22 cellular contexts compared by ENCODE assay signal in genomic region chr4:183634086-183634485, GRCh38. TPM values are rescaled to one million over a fixed set of nuclear protein-coding genes. Genes with fewer than 3 reads are reported as not detected.
DNase-seq lines count a peak whose midpoint lies in the region; ATAC-seq and TF ChIP-seq lines count a peak whose summit lies in the region.
"Had no signal": no experiment of that assay in that cellular context is flagged by ENCODE, and none has a peak within 500 bp of the region (broad histone marks: within the 10 kb centered on the region; RNA-seq: fewer than 3 reads in every experiment).

No MANE protein-coding gene starts in this region.

- H4K91ac ChIP-seq in IMR-90 (ENCODE audit: insufficient read depth, low read depth, low read length): peak overlapping the region; percentile 75

- in situ Hi-C loops in IMR-90 (cut with MboI; ENCODE audit: low sequenced_read_pairs): no loop called here

- peaks cover 19% of the 10 kb centered on the region for H3K4me1 ChIP-seq in IMR-90 (ENCODE audit: control insufficient read depth, insufficient read depth, low read length)
- peaks cover 11% of the 10 kb centered on the region for H3K4me1 ChIP-seq in testis

- H2BK5ac ChIP-seq in IMR-90 (ENCODE audit: low read depth, low read length, poor library complexity, severe bottlenecking): peak overlapping the region; percentile 65

- H3K18ac ChIP-seq in IMR-90 (ENCODE audit: low read depth, low read length): peak overlapping the region; percentile 42; the same call in 1 of the 2 replicates

- H2AFZ ChIP-seq in IMR-90 (replicated peaks; ENCODE audit: low read length, poor library complexity): peak overlapping the region; percentile 35

- no peak overlapping the region for H3K56ac ChIP-seq in IMR-90 (ENCODE audit: extremely low read depth, insufficient read depth, low read length)

- H3K79me1 ChIP-seq in IMR-90 (ENCODE audit: low read depth in 1 of 2, low read length in 2 of 2): no peaks in the 10 kb centered on the region

- peak overlapping the region; percentile 71; the same call in 1 of the 2 replicates for H2BK120ac ChIP-seq in IMR-90 (ENCODE audit: low read depth, low read length)

- ATAC-seq in IMR-90 (ENCODE audit: low read depth) (peak; percentile 4; the same call in 1 of the 2 replicates), HG03342 (IDR thresholded peaks at IDR 0.05; ENCODE audit: unreplicated experiment) (no peak)
- ATAC-seq: PC-3 had no signal

- 0 out of 2 replicates have a peak overlapping the region, but pooled peaks have one; percentile 19 for H3K4ac ChIP-seq in IMR-90 (ENCODE audit: low read depth, low read length)

- no peak overlapping the region for H3K4me2 ChIP-seq in IMR-90 (ENCODE audit: low read depth, low read length)

- no peak overlapping the region for H3K23ac ChIP-seq in IMR-90 (ENCODE audit: low read depth, low read length)

- no peak overlapping the region for H3K4me3 ChIP-seq in IMR-90 (ENCODE audit: insufficient read depth, low read depth, low read length)
- no peak overlapping the region for H3K4me3 ChIP-seq in testis
- H3K4me3 ChIP-seq: HAP-1, MG63 had no signal

- no peak for TF ChIP-seq CTCF in IMR-90 (conservative IDR thresholded peaks at IDR 0.05; ENCODE audit: low read depth, low read length)
- TF ChIP-seq CTCF in testis (IDR thresholded peaks at IDR 0.05): no peak

- no TSS peak for BruUV-seq in IMR-90 (replicated peaks; lab: Mats Ljungman, UMichigan)

- H3K9ac ChIP-seq in IMR-90 (ENCODE audit: low read depth, low read length): no peak overlapping the region

- peak overlapping the region in 1 of 2 experiments; percentile 75; a peak in 2 of 4 replicates for H4K8ac ChIP-seq in IMR-90 (ENCODE audit: low read depth in 2 of 2, low read length in 2 of 2)

- H3K9me3 ChIP-seq in IMR-90 (ENCODE audit: control insufficient read depth, insufficient read depth, low read length) (no peaks in the 10 kb centered on the region), testis (no peaks in the 10 kb centered on the region)
- H3K9me3 ChIP-seq: HAP-1, MG63 had no signal

- H2BK20ac ChIP-seq in IMR-90 (ENCODE audit: low read depth, low read length): peak overlapping the region; percentile 57; the same call in 1 of the 2 replicates

- peak; percentile 29 for DNase-seq in GM03348 (ENCODE audit: low spot score)
- peak; percentile 33 for DNase-seq in IMR-90
- DNase-seq in fibroblast of peridontal ligament (ENCODE audit: extremely low read depth): peak; percentile 42
- DNase-seq in testis: peak; percentile 21
- DNase-seq in NCI-H226: no peak
- DNase-seq in activated CD8-positive, alpha-beta memory T cell treated with anti-CD3 and anti-CD28 coated beads for 24 hours: no peak
- DNase-seq: C1 segment of cervical spinal cord; CD4-positive, alpha-beta memory T cell; COR-L47; DMS53; KBM-7; MG63; NCI-H1105 treated with DMSO at 0.1 percent for 48 hours; NCI-H146; NCI-H2029; NCI-H446 treated with DMSO at 0.1 percent for 48 hours; NCI-H526; NCI-H82; NK-92 treated with Interleukin-12 subunit alpha and Interleukin-12 subunit beta, amount 100 ng/mL, for 24 hours; PC-3 had no signal

- no peaks in the 10 kb centered on the region for H4K20me1 ChIP-seq in IMR-90 (ENCODE audit: insufficient read depth, low read length)

- dilution Hi-C loops in IMR-90 (cut with HindIII; ENCODE audit: low sequenced_read_pairs, unreplicated experiment): no loop called here

- TF ChIP-seq POLR2A in IMR-90 (IDR thresholded peaks at IDR 0.05; ENCODE audit: low read depth, low read length) (no peak), testis (IDR thresholded peaks at IDR 0.05) (no peak)

- peak overlapping the region; percentile 79; the same call in 1 of the 2 replicates for H3K27ac ChIP-seq in IMR-90 (ENCODE audit: insufficient read depth, low read length)
- H3K27ac ChIP-seq in testis: no peak overlapping the region

- H3K27me3 ChIP-seq in IMR-90 (ENCODE audit: control insufficient read depth, insufficient read depth, low read length) (no peaks in the 10 kb centered on the region), testis (no peaks in the 10 kb centered on the region)
- H3K27me3 ChIP-seq: MG63 had no signal

- CTCF ChIA-PET in IMR-90 (lab: Yijun Ruan, JAX): interaction anchor here (1.1 kb wide), 1 partner anchor 11 kb away, joined by 3 read pairs; no protein-coding TSS in a partner anchor

- 0 out of 2 replicates have a peak overlapping the region, but pooled peaks have one; percentile 7 for H3K14ac ChIP-seq in IMR-90 (replicated peaks; ENCODE audit: low read depth, low read length)

- H4K5ac ChIP-seq in IMR-90 (ENCODE audit: low read depth, low read length): peak overlapping the region; percentile 44; the same call in 1 of the 2 replicates

- no CpG with 5 or more reads among the region's 4 CpGs for WGBS in IMR-90 (ENCODE audit: extremely low coverage in 2 of 2, insufficient read length in 1 of 2), 2 experiments
- 65 to 73% methylated on average over 4 of the region's 4 CpGs for WGBS in testis, 2 donors

- H3K9me1 ChIP-seq in IMR-90 (ENCODE audit: insufficient read depth, low read length): no peaks in the 10 kb centered on the region; the same call in none of the 2 replicates

- H2AK9ac ChIP-seq in IMR-90 (replicated peaks; ENCODE audit: low read depth, low read length, poor library complexity): no peak overlapping the region

- intact Hi-C loops in IMR-90 (cut with micrococcal nuclease) (no loop called here), testis (cut with DNase I; ENCODE audit: low total_unique reads) (no loop called here)

- H2AK5ac ChIP-seq in IMR-90 (ENCODE audit: low read depth, low read length): no peak overlapping the region

- POLR2A ChIA-PET in IMR-90 (lab: Charles Lee; ENCODE audit: unreplicated experiment): no interaction called here

- no peak overlapping the region for H2BK15ac ChIP-seq in IMR-90 (ENCODE audit: low read depth, low read length)

- H3K36me3 ChIP-seq in IMR-90 (ENCODE audit: control insufficient read depth, insufficient read depth, low read length) (no peaks in the 10 kb centered on the region), testis (ENCODE audit: low read depth, missing control alignments) (no peaks in the 10 kb centered on the region)
- H3K36me3 ChIP-seq: MG63 had no signal

- TF ChIP-seq RAD21 in IMR-90 (IDR thresholded peaks at IDR 0.05; ENCODE audit: low read length): no peak

TF ChIP-seq in IMR-90, 13 proteins besides CTCF, POLR2A, EP300 and RAD21:
- TF ChIP-seq CEBPB (IDR thresholded peaks at IDR 0.05; ENCODE audit: low read depth, low read length) (peak; percentile 19; the same call in 1 of the 2 replicates), CHD1 (IDR thresholded peaks at IDR 0.05; ENCODE audit: low read depth, low read length) (no peak)

RNA-seq across cellular contexts. Expression of gene RWDD4, which starts 24.9 kb away (rescaled TPM):
- total RNA-seq in IMR-90 (2012; rRNA removed): 8.8 and 22.2 TPM in 2 replicates
- 7.3 and 8.5 TPM in 2 replicates for polyA plus RNA-seq in IMR-90 (2012; rRNA removed)
- polyA plus RNA-seq in IMR-90 (2012; cell fraction: cytosol; rRNA removed): 3.1 and 4.3 TPM in 2 replicates
- 1.0 and 2.6 TPM in 2 replicates for polyA plus RNA-seq in IMR-90 (2012; cell fraction: nucleus; rRNA removed; ENCODE audit: low replicate concordance)
- 10 to 100 TPM; 23.0 to 25.4 TPM for total RNA-seq in testis
- polyA plus RNA-seq in testis (ENCODE audit: insufficient read depth, low read depth, low replicate concordance): 14.5 TPM

RNA-seq across cellular contexts. Expression of gene TRAPPC11, which starts 25.0 kb away (rescaled TPM):
- total RNA-seq in IMR-90 (2012; rRNA removed) (38.9 and 56.8 TPM in 2 replicates), testis (10 to 100 TPM; 65.2 to 81.6 TPM)
- polyA plus RNA-seq in IMR-90 (2012; rRNA removed) (22.1 and 25.3 TPM in 2 replicates), testis (ENCODE audit: insufficient read depth, low read depth, low replicate concordance) (31.2 TPM)
- 10.4 and 13.9 TPM in 2 replicates for polyA plus RNA-seq in IMR-90 (2012; cell fraction: cytosol; rRNA removed)
- 20.8 and 47.1 TPM in 2 replicates for polyA plus RNA-seq in IMR-90 (2012; cell fraction: nucleus; rRNA removed; ENCODE audit: low replicate concordance)

Comparison
In these comparisons a context has a peak if more than half of its experiments do, and no peak if none do; other contexts are left out.
1. DNase-seq: peak in GM03348 (single experiment), IMR-90 (single experiment), fibroblast of peridontal ligament (single experiment) and testis (single experiment); none in NCI-H226 (single experiment) and activated CD8-positive, alpha-beta memory T cell treated with anti-CD3 and anti-CD28 coated beads for 24 hours (single experiment).